ENCODE assay signal across 12 cellular contexts in the genomic region with DNA sequence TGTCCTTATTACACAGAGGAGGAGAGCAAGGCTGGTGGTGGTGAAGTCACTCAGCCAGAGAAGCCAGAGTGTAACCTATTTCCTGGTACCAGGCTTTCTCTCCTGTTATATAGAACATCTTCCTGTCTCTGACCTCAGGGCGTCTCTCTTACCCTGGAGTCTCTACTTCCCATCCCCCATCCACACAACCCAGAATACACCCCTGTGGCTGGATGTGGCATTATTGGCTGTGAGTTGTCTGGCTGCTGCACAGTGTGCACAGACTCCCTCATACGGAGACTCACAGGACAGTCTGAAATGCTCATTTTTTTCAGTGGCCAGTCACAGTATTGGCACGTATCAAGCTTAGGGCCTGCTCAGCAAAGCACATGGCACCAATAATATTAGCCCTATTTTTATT. TPM values are rescaled to one million over a fixed set of nuclear protein-coding genes. Genes with fewer than 3 reads are reported as not detected.
DNase-seq lines count a peak whose midpoint lies in the region; ATAC-seq and TF ChIP-seq lines count a peak whose summit lies in the region.
"Had no signal": no experiment of that assay in that cellular context is flagged by ENCODE, and none has a peak within 500 bp of the region (broad histone marks: within the 10 kb centered on the region; RNA-seq: fewer than 3 reads in every experiment).

No MANE protein-coding gene starts in this region.

- no peaks in the 10 kb centered on the region for H3K9me2 ChIP-seq in GM23248 (ENCODE audit: insufficient read depth)

- H3K36me3 Mint-ChIP-seq in effector memory CD8-positive, alpha-beta T cell (ENCODE audit: insufficient read depth): peaks cover 4% of the 10 kb centered on the region

- peak overlapping the region; percentile 4 to 67 (median 62); a peak in 21 of 22 replicates for H3K4me2 ChIP-seq in BLaER1 treated with 17β-estradiol and CSF1 and Interleukin-3, amounts not matched to agents 10 nM and 100 nM
- H3K4me2 ChIP-seq in GM23248 (ENCODE audit: unreplicated experiment): no peak overlapping the region

- H3K79me2 ChIP-seq in GM23248 (ENCODE audit: insufficient read depth): no peaks in the 10 kb centered on the region

- no peak overlapping the region for H3K4me3 Mint-ChIP-seq in effector memory CD8-positive, alpha-beta T cell
- H3K4me3 Mint-ChIP-seq: activated B cell treated with CpG ODN at 0.5 μM for 24 hours had no signal

- H3K27me3 Mint-ChIP-seq in effector memory CD8-positive, alpha-beta T cell: peaks cover 21 to 28% of the 10 kb centered on the region in 2 donors
- H3K27me3 Mint-ChIP-seq: activated B cell treated with CpG ODN at 0.5 μM for 24 hours had no signal

- no peak overlapping the region for H3K9ac ChIP-seq in BLaER1 treated with 17β-estradiol and CSF1 and Interleukin-3, amounts not matched to agents 10 nM and 100 nM
- H3K9ac ChIP-seq in GM23248: no peak overlapping the region

- H3K9me3 ChIP-seq in BLaER1 treated with 17β-estradiol and CSF1 and Interleukin-3, amounts not matched to agents 10 nM and 100 nM (replicated peaks in 1 of 11): no peaks in the 10 kb centered on the region
- no peaks in the 10 kb centered on the region for H3K9me3 ChIP-seq in GM23248 (ENCODE audit: low read depth)
- H3K9me3 ChIP-seq: upper lobe of left lung had no signal

- peaks cover 7 to 27% (median 20%) of the 10 kb centered on the region in 10 experiments for H3K4me1 ChIP-seq in BLaER1 treated with 17β-estradiol and CSF1 and Interleukin-3, amounts not matched to agents 10 nM and 100 nM
- H3K4me1 ChIP-seq in GM23248 (ENCODE audit: insufficient read depth): peaks cover 6% of the 10 kb centered on the region; the same call in 1 of the 2 replicates
- H3K4me1 ChIP-seq: upper lobe of left lung had no signal

- H3K27ac ChIP-seq in BLaER1 treated with 17β-estradiol and CSF1 and Interleukin-3, amounts not matched to agents 10 nM and 100 nM: peak overlapping the region in 2 of 11 experiments; percentile 12 to 31; a peak in 2 of 22 replicates
- H3K27ac ChIP-seq in GM23248: no peak overlapping the region
- H3K27ac ChIP-seq: epithelial cell of prostate, upper lobe of left lung had no signal

- peaks cover 0 to 16% (median 0%) of the 10 kb centered on the region in 11 experiments; a peak in 3 of 22 replicates for H4K20me1 ChIP-seq in BLaER1 treated with 17β-estradiol and CSF1 and Interleukin-3, amounts not matched to agents 10 nM and 100 nM
- no peaks in the 10 kb centered on the region for H4K20me1 ChIP-seq in GM23248 (ENCODE audit: insufficient read depth)

- H3F3A ChIP-seq in GM23248 (ENCODE audit: insufficient read depth): 0 out of 2 replicates have a peak, but pooled peaks cover 3% of the 10 kb centered on the region

- H3K4me1 Mint-ChIP-seq in effector memory CD8-positive, alpha-beta T cell (ENCODE audit: low read depth in 2 of 2): peaks cover 9 to 11% of the 10 kb centered on the region in 2 donors
- H3K4me1 Mint-ChIP-seq: activated B cell treated with CpG ODN at 0.5 μM for 24 hours had no signal

- peak; percentile 46 for DNase-seq in GM23248
- DNase-seq in effector memory CD8-positive, alpha-beta T cell: peak; percentile 16 to 24 (median 21)
- DNase-seq in effector CD4-positive, alpha-beta T cell: no peak
- DNase-seq: activated B cell treated with CpG ODN at 0.5 μM for 24 hours, amniotic stem cell, upper lobe of left lung had no signal

- H2AFZ ChIP-seq in GM23248: no peak overlapping the region

- 53 to 72% methylated on average over 3 of the region's 3 CpGs for WGBS in GM23248 (ENCODE audit: low coverage in 1 of 2, low lambda C conversion rate in 2 of 2, missing lambda C conversion rate in 2 of 2), 2 experiments

- H3K36me3 ChIP-seq in BLaER1 treated with 17β-estradiol and CSF1 and Interleukin-3, amounts not matched to agents 10 nM and 100 nM: peaks cover 0 to 9% (median 0%) of the 10 kb centered on the region in 11 experiments; a peak in 3 of 22 replicates
- H3K36me3 ChIP-seq in GM23248 (ENCODE audit: low read depth): no peaks in the 10 kb centered on the region
- H3K36me3 ChIP-seq: upper lobe of left lung had no signal

- H3K27me3 ChIP-seq in BLaER1 treated with 17β-estradiol and CSF1 and Interleukin-3, amounts not matched to agents 10 nM and 100 nM: no peaks in the 10 kb centered on the region
- H3K27me3 ChIP-seq in GM23248 (replicated peaks; ENCODE audit: insufficient read depth): no peaks in the 10 kb centered on the region; the same call in 1 of the 2 replicates
- H3K27me3 ChIP-seq: upper lobe of left lung had no signal

- H3K4me3 ChIP-seq in BLaER1 treated with 17β-estradiol and CSF1 and Interleukin-3, amounts not matched to agents 10 nM and 100 nM: no peak overlapping the region
- H3K4me3 ChIP-seq in GM23248: no peak overlapping the region
- H3K4me3 ChIP-seq: upper lobe of left lung had no signal

- peak overlapping the region in 1 of 2 donors; percentile 54 for H3K27ac Mint-ChIP-seq in effector memory CD8-positive, alpha-beta T cell
- H3K27ac Mint-ChIP-seq: activated B cell treated with CpG ODN at 0.5 μM for 24 hours had no signal

- H3K9me3 Mint-ChIP-seq in effector memory CD8-positive, alpha-beta T cell: no peaks in the 10 kb centered on the region
- H3K9me3 Mint-ChIP-seq: activated B cell treated with CpG ODN at 0.5 μM for 24 hours had no signal

- peak; percentile 97 for ATAC-seq in effector memory CD8-positive, alpha-beta T cell (replicated peaks)
- ATAC-seq in GM21360 (IDR thresholded peaks at IDR 0.05; ENCODE audit: unreplicated experiment): no peak
- no peak for ATAC-seq in GM19395 (IDR thresholded peaks at IDR 0.05; ENCODE audit: unreplicated experiment)
- ATAC-seq in GM21576 (IDR thresholded peaks at IDR 0.05; ENCODE audit: unreplicated experiment): no peak

- in situ Hi-C loops in GM23248 (cut with MboI): no loop called here

TF ChIP-seq in PFSK-1, 5 proteins besides CTCF, POLR2A, EP300 and RAD21:
- TF ChIP-seq TAF1 (IDR thresholded peaks at IDR 0.05; ENCODE audit: borderline replicate concordance, insufficient read depth, low read length) (no peak), FOXP2 (optimal IDR thresholded peaks at IDR 0.05; ENCODE audit: borderline replicate concordance, extremely low read depth, extremely low read length, insufficient read depth) (peak; percentile 16)

RNA-seq across cellular contexts. Expression of a gene that starts 8.6 kb away (rescaled TPM):
- 0.89 and 2.5 TPM in 2 replicates for total RNA-seq in GM23248 (2014; rRNA removed; shearing (Covaris generic))
- polyA plus RNA-seq in GM23248 (2016; fragmentation: Nextera tagmentation; extraction: Ambion mirVana): 1.2 and 1.8 TPM in 2 replicates
- polyA plus RNA-seq in PFSK-1 (2012; ENCODE audit: insufficient read length, low read depth): 39.5 TPM

RNA-seq across cellular contexts. Expression of a gene that starts 35.2 kb away (rescaled TPM):
- total RNA-seq in GM23248 (2014; rRNA removed; shearing (Covaris generic)): 7.8 and 8.9 TPM in 2 replicates
- 20.4 and 20.9 TPM in 2 replicates for polyA plus RNA-seq in GM23248 (2016; fragmentation: Nextera tagmentation; extraction: Ambion mirVana)
- 38.9 TPM for polyA plus RNA-seq in PFSK-1 (2012; ENCODE audit: insufficient read length, low read depth)

RNA-seq across cellular contexts. Expression of a gene that starts 39.3 kb away (rescaled TPM):
- total RNA-seq in GM23248 (2014; rRNA removed; shearing (Covaris generic)): 30.3 and 36.4 TPM in 2 replicates
- polyA plus RNA-seq in GM23248 (2016; fragmentation: Nextera tagmentation; extraction: Ambion mirVana): 14.4 and 14.7 TPM in 2 replicates
- 74.1 TPM for polyA plus RNA-seq in PFSK-1 (2012; ENCODE audit: insufficient read length, low read depth)

RNA-seq across cellular contexts. Expression of a gene that starts 47.0 kb away (rescaled TPM):
- total RNA-seq in GM23248 (2014; rRNA removed; shearing (Covaris generic)): 56.1 and 65.1 TPM in 2 replicates
- polyA plus RNA-seq in GM23248 (2016; fragmentation: Nextera tagmentation; extraction: Ambion mirVana): 42.8 and 45.4 TPM in 2 replicates
- 49.0 TPM for polyA plus RNA-seq in PFSK-1 (2012; ENCODE audit: insufficient read length, low read depth)
